In genomic region chr16:10751291-10751697, GRCh38 we compare ENCODE assay signal across 16 cellular contexts. TPM values are rescaled to one million over a fixed set of nuclear protein-coding genes. Genes with fewer than 3 reads are reported as not detected.
DNase-seq lines count a peak whose midpoint lies in the region; ATAC-seq and TF ChIP-seq lines count a peak whose summit lies in the region.
"Had no signal": no experiment of that assay in that cellular context is flagged by ENCODE, and none has a peak within 500 bp of the region (broad histone marks: within the 10 kb centered on the region; RNA-seq: fewer than 3 reads in every experiment).

No MANE protein-coding gene starts in this region.

- H3K4me3 ChIP-seq in left ventricle myocardium inferior, result no peak overlapping the region
- H3K4me3 ChIP-seq: adrenal gland, PC-9, vagina had no signal

- H3K27me3 Mint-ChIP-seq in stimulated activated naive CD8-positive, alpha-beta T cell treated with anti-CD3 and anti-CD28 coated beads, Interleukin-15, Interleukin-2, amounts not matched to agents 100 ng/mL and 50 ng/mL, for 24 hours, result no peaks in the 10 kb centered on the region

- H3K4me3 Mint-ChIP-seq in stimulated activated naive CD8-positive, alpha-beta T cell treated with anti-CD3 and anti-CD28 coated beads, Interleukin-15, Interleukin-2, amounts not matched to agents 100 ng/mL and 50 ng/mL, for 24 hours, result no peak overlapping the region

- DNase-seq in activated naive CD4-positive, alpha-beta T cell treated with anti-CD3 and anti-CD28 coated beads, Interleukin-2, amount 50 U/mL, for 72 hours (ENCODE audit: low spot score in 2 of 2), result peak in 1 of 2 donors; percentile 38
- no peak for DNase-seq in activated naive CD4-positive, alpha-beta T cell (lab: John Stamatoyannopoulos, UW)
- DNase-seq in left ventricle myocardium inferior (no peak), NCI-H1436 (lab: John Stamatoyannopoulos, UW) (no peak)
- DNase-seq: dermis blood vessel endothelial cell, DMS79, midbrain, NCI-H2227 treated with DMSO at 0.1 percent for 48 hours, PC-9 had no signal

- H3K9me3 Mint-ChIP-seq in activated naive CD4-positive, alpha-beta T cell treated with anti-CD3 and anti-CD28 coated beads, Interleukin-2, amount 50 U/mL, for 72 hours, result no peaks in the 10 kb centered on the region
- no peaks in the 10 kb centered on the region for H3K9me3 Mint-ChIP-seq in stimulated activated naive CD8-positive, alpha-beta T cell treated with anti-CD3 and anti-CD28 coated beads, Interleukin-15, Interleukin-2, amounts not matched to agents 100 ng/mL and 50 ng/mL, for 24 hours

- intact Hi-C loops in left ventricle myocardium inferior (cut with micrococcal nuclease), result no loop called here

- H3K4me1 ChIP-seq in left ventricle myocardium inferior, result peaks cover 38% of the 10 kb centered on the region

- peak overlapping the region; percentile 62 to 78 for H3K27ac Mint-ChIP-seq in activated naive CD4-positive, alpha-beta T cell treated with anti-CD3 and anti-CD28 coated beads, Interleukin-2, amount 50 U/mL, for 72 hours
- H3K27ac Mint-ChIP-seq in stimulated activated naive CD8-positive, alpha-beta T cell treated with anti-CD3 and anti-CD28 coated beads, Interleukin-15, Interleukin-2, amounts not matched to agents 100 ng/mL and 50 ng/mL, for 24 hours, result peak overlapping the region; percentile 38

- peak; percentile 72 to 82 for ATAC-seq in activated naive CD4-positive, alpha-beta T cell treated with anti-CD3 and anti-CD28 coated beads, Interleukin-2, amount 50 U/mL, for 72 hours
- peak; percentile 41 for ATAC-seq in HG02610 (IDR thresholded peaks at IDR 0.05; ENCODE audit: unreplicated experiment)
- no peak for ATAC-seq in GM21723 (IDR thresholded peaks at IDR 0.05; ENCODE audit: unreplicated experiment)
- no peak for ATAC-seq in GM18498 (IDR thresholded peaks at IDR 0.05; ENCODE audit: unreplicated experiment)

- H3K4me1 Mint-ChIP-seq in stimulated activated naive CD8-positive, alpha-beta T cell treated with anti-CD3 and anti-CD28 coated beads, Interleukin-15, Interleukin-2, amounts not matched to agents 100 ng/mL and 50 ng/mL, for 24 hours (ENCODE audit: low read depth), result peaks cover 49% of the 10 kb centered on the region

- peaks cover 0 to 6% of the 10 kb centered on the region in 2 donors for H3K36me3 Mint-ChIP-seq in activated naive CD4-positive, alpha-beta T cell treated with anti-CD3 and anti-CD28 coated beads, Interleukin-2, amount 50 U/mL, for 72 hours
- peaks cover 65% of the 10 kb centered on the region for H3K36me3 Mint-ChIP-seq in stimulated activated naive CD8-positive, alpha-beta T cell treated with anti-CD3 and anti-CD28 coated beads, Interleukin-15, Interleukin-2, amounts not matched to agents 100 ng/mL and 50 ng/mL, for 24 hours (ENCODE audit: low read depth)

- no peaks in the 10 kb centered on the region for H3K9me3 ChIP-seq in left ventricle myocardium inferior (replicated peaks)
- H3K9me3 ChIP-seq: adrenal gland, vagina had no signal

- H3K36me3 ChIP-seq in left ventricle myocardium inferior, result peaks cover 66% of the 10 kb centered on the region

- no peak for TF ChIP-seq CTCF in left ventricle myocardium inferior (IDR thresholded peaks at IDR 0.05; ENCODE audit: borderline replicate concordance)

- peak overlapping the region; percentile 52 for H3K27ac ChIP-seq in left ventricle myocardium inferior (replicated peaks)
- H3K27ac ChIP-seq: PC-9, vagina had no signal

- H3K27me3 ChIP-seq in left ventricle myocardium inferior (ENCODE audit: low read depth), result no peaks in the 10 kb centered on the region
- H3K27me3 ChIP-seq: adrenal gland, vagina had no signal

RNA-seq across cellular contexts. Expression of gene NUBP1, which starts 7.7 kb away (rescaled TPM):
- total RNA-seq in activated naive CD4-positive, alpha-beta T cell treated with anti-CD3 and anti-CD28 coated beads, Interleukin-2, amount 50 U/mL, for 72 hours, result 10 to 100 TPM; 21.3 to 31.2 TPM
- total RNA-seq in left ventricle myocardium inferior, result 50.6 TPM

RNA-seq across cellular contexts. Expression of gene TEKT5, which starts 56.6 kb away (rescaled TPM):
- total RNA-seq in activated naive CD4-positive, alpha-beta T cell treated with anti-CD3 and anti-CD28 coated beads, Interleukin-2, amount 50 U/mL, for 72 hours, result not detected
- not detected for total RNA-seq in left ventricle myocardium inferior
- total RNA-seq: activated CD8-positive, alpha-beta memory T cell treated with anti-CD3 and anti-CD28 coated beads for 36 hours; dermis blood vessel endothelial cell; PC-9; vagina had no signal

Comparison
In these comparisons a context has a peak if more than half of its experiments do, and no peak if none do; other contexts are left out.
1. ATAC-seq: peak in activated naive CD4-positive, alpha-beta T cell treated with anti-CD3 and anti-CD28 coated beads, Interleukin-2, amount 50 U/mL, for 72 hours (2 of 2) and HG02610 (single experiment); none in GM21723 (single experiment) and GM18498 (single experiment).